In genomic region chr4:15653430-15653829, GRCh38 we compare ENCODE assay signal across 9 cellular contexts. TPM values are rescaled to one million over a fixed set of nuclear protein-coding genes. Genes with fewer than 3 reads are reported as not detected.
DNase-seq lines count a peak whose midpoint lies in the region; ATAC-seq, FAIRE-seq and TF ChIP-seq lines count a peak whose summit lies in the region.
"Had no signal": no experiment of that assay in that cellular context is flagged by ENCODE, and none has a peak within 500 bp of the region (broad histone marks: within the 10 kb centered on the region; RNA-seq: fewer than 3 reads in every experiment).

No MANE protein-coding gene starts in this region.

- H3K36me3 Mint-ChIP-seq in T-helper 2 cell treated with Interferon-gamma antibody and Interleukin-4, amounts not matched to agents 5 μg/mL and 100 μg/mL, for 36 hours (ENCODE audit: low read depth), result peaks cover 13% of the 10 kb centered on the region
- peaks cover 5% of the 10 kb centered on the region for H3K36me3 Mint-ChIP-seq in activated T-helper 17 cell treated with anti-CD3 and anti-CD28 coated beads, Interleukin-2, amount 50 U/mL, for 72 hours (ENCODE audit: low read depth)

- H3K36me3 ChIP-seq in kidney (ENCODE audit: control insufficient read depth in 1 of 2, insufficient read depth in 2 of 2, low read length in 2 of 2) (no peaks in the 10 kb centered on the region), testis (ENCODE audit: low read depth, missing control alignments) (no peaks in the 10 kb centered on the region)

- H3K4me3 Mint-ChIP-seq in T-helper 2 cell treated with Interferon-gamma antibody and Interleukin-4, amounts not matched to agents 5 μg/mL and 100 μg/mL, for 36 hours, result peak overlapping the region; percentile 98
- peak overlapping the region; percentile 99 for H3K4me3 Mint-ChIP-seq in activated T-helper 17 cell treated with anti-CD3 and anti-CD28 coated beads, Interleukin-2, amount 50 U/mL, for 72 hours

- H3K27me3 Mint-ChIP-seq in T-helper 2 cell treated with Interferon-gamma antibody and Interleukin-4, amounts not matched to agents 5 μg/mL and 100 μg/mL, for 36 hours (ENCODE audit: low read depth), result no peaks in the 10 kb centered on the region
- no peaks in the 10 kb centered on the region for H3K27me3 Mint-ChIP-seq in activated T-helper 17 cell treated with anti-CD3 and anti-CD28 coated beads, Interleukin-2, amount 50 U/mL, for 72 hours

- H3K4me1 Mint-ChIP-seq in T-helper 2 cell treated with Interferon-gamma antibody and Interleukin-4, amounts not matched to agents 5 μg/mL and 100 μg/mL, for 36 hours (ENCODE audit: low read depth), result peaks cover 56% of the 10 kb centered on the region
- peaks cover 38% of the 10 kb centered on the region for H3K4me1 Mint-ChIP-seq in activated T-helper 17 cell treated with anti-CD3 and anti-CD28 coated beads, Interleukin-2, amount 50 U/mL, for 72 hours

- no peak for DNase-seq in T-helper 2 cell treated with Interferon-gamma antibody and Interleukin-4, amounts not matched to agents 5 μg/mL and 100 μg/mL, for 36 hours (ENCODE audit: low spot score)
- DNase-seq in T-helper 2 cell, result no peak
- no peak for DNase-seq in kidney
- no peak for DNase-seq in testis
- DNase-seq in left lobe of liver (ENCODE audit: low spot score), result no peak
- DNase-seq in middle frontal gyrus (ENCODE audit: extremely low spot score, low spot score), result no peak
- no peak for DNase-seq in NCI-H748 (lab: John Stamatoyannopoulos, UW; ENCODE audit: unreplicated experiment)
- DNase-seq: NCI-H1417 treated with DMSO at 0.1 percent for 48 hours had no signal

- no peak for TF ChIP-seq CTCF in kidney (IDR thresholded peaks at IDR 0.05; ENCODE audit: borderline replicate concordance, extremely low read depth, insufficient read depth)
- TF ChIP-seq CTCF in testis (IDR thresholded peaks at IDR 0.05), result no peak

- peak overlapping the region; percentile 97 for H3K27ac Mint-ChIP-seq in T-helper 2 cell treated with Interferon-gamma antibody and Interleukin-4, amounts not matched to agents 5 μg/mL and 100 μg/mL, for 36 hours
- peak overlapping the region; percentile 79 for H3K27ac Mint-ChIP-seq in activated T-helper 17 cell treated with anti-CD3 and anti-CD28 coated beads, Interleukin-2, amount 50 U/mL, for 72 hours

- H3K9me3 ChIP-seq in kidney (ENCODE audit: control insufficient read depth in 1 of 2, low read length in 2 of 2), result no peaks in the 10 kb centered on the region
- no peaks in the 10 kb centered on the region for H3K9me3 ChIP-seq in testis

- no peak for FAIRE-seq in kidney (lab: Jason Lieb, UNC)

- ATAC-seq in activated T-helper 17 cell treated with anti-CD3 and anti-CD28 coated beads, Interleukin-2, amount 50 U/mL, for 72 hours (replicated peaks), result no peak
- ATAC-seq in left lobe of liver, result no peak

- H3K4me1 ChIP-seq in kidney (ENCODE audit: control insufficient read depth in 1 of 2, insufficient read depth in 1 of 2, low read depth in 1 of 2, low read length in 2 of 2), result peaks cover 14 to 27% of the 10 kb centered on the region in 2 donors
- H3K4me1 ChIP-seq in testis, result peaks cover 35% of the 10 kb centered on the region

- H3K27ac ChIP-seq in kidney (ENCODE audit: low read depth in 2 of 2, low read length in 2 of 2) (peak overlapping the region; percentile 91 to 95), testis (peak overlapping the region; percentile 97 to 99)

- no peak for TF ChIP-seq POLR2A in testis (IDR thresholded peaks at IDR 0.05)

- peak overlapping the region; percentile 82 to 84 for H3K4me3 ChIP-seq in kidney (ENCODE audit: low read length in 2 of 2)
- peak overlapping the region; percentile 87 to 89 for H3K4me3 ChIP-seq in testis

- WGBS in testis, 2 donors, result 7 to 8% methylated on average over 4 of the region's 4 CpGs

- intact Hi-C loops in kidney (cut with DNase I), result no loop called here
- intact Hi-C loops in testis (cut with DNase I; ENCODE audit: low total_unique reads), result no loop called here

- no peaks in the 10 kb centered on the region for H3K9me3 Mint-ChIP-seq in T-helper 2 cell treated with Interferon-gamma antibody and Interleukin-4, amounts not matched to agents 5 μg/mL and 100 μg/mL, for 36 hours
- H3K9me3 Mint-ChIP-seq in activated T-helper 17 cell treated with anti-CD3 and anti-CD28 coated beads, Interleukin-2, amount 50 U/mL, for 72 hours, result no peaks in the 10 kb centered on the region

- H3K27me3 ChIP-seq in testis, result no peaks in the 10 kb centered on the region

- peak overlapping the region; percentile 79 for H3K9ac ChIP-seq in kidney (ENCODE audit: low read length in 2 of 2)

RNA-seq across cellular contexts. Expression of gene FBXL5, which starts 1.7 kb away (rescaled TPM):
- 10 to 100 TPM; 22.4 to 26.3 TPM for total RNA-seq in activated T-helper 17 cell treated with anti-CD3 and anti-CD28 coated beads, Interleukin-2, amount 50 U/mL, for 72 hours
- total RNA-seq in kidney (95.3 TPM), testis (100 to 1,000 TPM; 149 to 153 TPM), left lobe of liver (38.9 TPM)
- polyA plus RNA-seq in kidney (ENCODE audit: insufficient read depth, low read depth, low replicate concordance) (98.4 TPM), testis (ENCODE audit: insufficient read depth, low read depth, low replicate concordance) (162 TPM)

RNA-seq across cellular contexts. Expression of gene FAM200B, which starts 28.2 kb away (rescaled TPM):
- total RNA-seq in activated T-helper 17 cell treated with anti-CD3 and anti-CD28 coated beads, Interleukin-2, amount 50 U/mL, for 72 hours, result 10 to 100 TPM in 1 of 2 donors, 1 to 10 TPM in 1; 9.2 to 10.3 TPM
- total RNA-seq in kidney (44.0 TPM), testis (10 to 100 TPM; 41.8 to 48.9 TPM), left lobe of liver (14.3 TPM)
- polyA plus RNA-seq in kidney (ENCODE audit: insufficient read depth, low read depth, low replicate concordance) (115 TPM), testis (ENCODE audit: insufficient read depth, low read depth, low replicate concordance) (75.2 TPM)

RNA-seq across cellular contexts. Expression of gene BST1, which starts 49.4 kb away (rescaled TPM):
- under 1 TPM; 0.32 to 0.58 TPM for total RNA-seq in activated T-helper 17 cell treated with anti-CD3 and anti-CD28 coated beads, Interleukin-2, amount 50 U/mL, for 72 hours
- total RNA-seq in kidney (5.3 TPM), testis (1 to 10 TPM; 1.1 to 1.6 TPM), left lobe of liver (3.7 TPM)
- polyA plus RNA-seq in kidney (ENCODE audit: insufficient read depth, low read depth, low replicate concordance) (19.0 TPM), testis (ENCODE audit: insufficient read depth, low read depth, low replicate concordance) (6.9 TPM)
